Comparison of ENCODE assay signal across 10 cellular contexts in genomic region chr12:25151476-25151875, GRCh38. TPM values are rescaled to one million over a fixed set of nuclear protein-coding genes. Genes with fewer than 3 reads are reported as not detected.
A peak's percentile ranks its signal among the peaks of the same experiment; 100 is the strongest.
DNase-seq lines count a peak whose midpoint lies in the region; ATAC-seq and TF ChIP-seq lines count a peak whose summit lies in the region.
"Had no signal": no experiment of that assay in that cellular context is flagged by ENCODE, and none has a peak within 500 bp of the region (broad histone marks: within the 10 kb centered on the region; RNA-seq: fewer than 3 reads in every experiment).

No MANE protein-coding gene starts in this region.

- H3K9me3 Mint-ChIP-seq in stimulated activated effector memory CD8-positive, alpha-beta T cell treated with anti-CD3 and anti-CD28 coated beads, Interleukin-12 subunit alpha, Interleukin-12 subunit beta, amount 100 ng/mL, for 72 hours = no peaks in the 10 kb centered on the region
- H3K9me3 Mint-ChIP-seq: activated T-helper 2 cell treated with anti-CD3 and anti-CD28 coated beads, Interferon-gamma antibody, Interleukin-2, Interleukin-4, amounts not matched to agents 10 μg/mL and 5 μg/mL and 100 μg/mL, durations not matched to agents 14 hours and 24 hours and 36 hours had no signal

- no peaks in the 10 kb centered on the region for H3K36me3 Mint-ChIP-seq in stimulated activated effector memory CD8-positive, alpha-beta T cell treated with anti-CD3 and anti-CD28 coated beads, Interleukin-12 subunit alpha, Interleukin-12 subunit beta, amount 100 ng/mL, for 72 hours

- H3K4me2 ChIP-seq in hepatocyte = no peak overlapping the region

- no peaks in the 10 kb centered on the region for H3K27me3 ChIP-seq in ascending aorta
- H3K27me3 ChIP-seq in hepatocyte = no peaks in the 10 kb centered on the region
- H3K27me3 ChIP-seq in thoracic aorta (replicated peaks; ENCODE audit: insufficient read depth) = no peaks in the 10 kb centered on the region

- no peaks in the 10 kb centered on the region for H3K9me3 ChIP-seq in ascending aorta
- H3K9me3 ChIP-seq in hepatocyte (ENCODE audit: low read depth) = no peaks in the 10 kb centered on the region
- H3K9me3 ChIP-seq in thoracic aorta = no peaks in the 10 kb centered on the region

- no peaks in the 10 kb centered on the region for H3K4me1 Mint-ChIP-seq in stimulated activated effector memory CD8-positive, alpha-beta T cell treated with anti-CD3 and anti-CD28 coated beads, Interleukin-12 subunit alpha, Interleukin-12 subunit beta, amount 100 ng/mL, for 72 hours

- 35% methylated on average over 5 of the region's 5 CpGs for WGBS in hepatocyte (ENCODE audit: low lambda C conversion rate, missing lambda C conversion rate)

- H3K27ac Mint-ChIP-seq in stimulated activated effector memory CD8-positive, alpha-beta T cell treated with anti-CD3 and anti-CD28 coated beads, Interleukin-12 subunit alpha, Interleukin-12 subunit beta, amount 100 ng/mL, for 72 hours = no peak overlapping the region
- H3K27ac Mint-ChIP-seq: activated T-helper 2 cell treated with anti-CD3 and anti-CD28 coated beads, Interferon-gamma antibody, Interleukin-2, Interleukin-4, amounts not matched to agents 10 μg/mL and 5 μg/mL and 100 μg/mL, durations not matched to agents 14 hours and 24 hours and 36 hours had no signal

- ATAC-seq in thoracic aorta (ENCODE audit: insufficient number of reproducible peaks, low FRiP score, low read depth) (peak; percentile 100), GM21529 (IDR thresholded peaks at IDR 0.05; ENCODE audit: unreplicated experiment) (no peak)
- ATAC-seq in stimulated activated effector memory CD8-positive, alpha-beta T cell treated with anti-CD3 and anti-CD28 coated beads, Interleukin-12 subunit alpha, Interleukin-12 subunit beta, amount 100 ng/mL, for 72 hours = no peak

- peak overlapping the region; percentile 68 to 80 for H3K27ac ChIP-seq in ascending aorta
- H3K27ac ChIP-seq in hepatocyte = peak overlapping the region; percentile 17
- peak overlapping the region; percentile 56 to 73 for H3K27ac ChIP-seq in thoracic aorta

- no peak for TF ChIP-seq CTCF in HFF-Myc (IDR thresholded peaks at IDR 0.05; ENCODE audit: low read depth, low read length, missing control alignments)
- no peak for TF ChIP-seq CTCF in ascending aorta (IDR thresholded peaks at IDR 0.05)
- no peak for TF ChIP-seq CTCF in hepatocyte (IDR thresholded peaks at IDR 0.05; ENCODE audit: poor library complexity)
- no peak for TF ChIP-seq CTCF in thoracic aorta (IDR thresholded peaks at IDR 0.05)

- H3K36me3 ChIP-seq in ascending aorta (no peaks in the 10 kb centered on the region), hepatocyte (replicated peaks; ENCODE audit: insufficient read depth, low read depth) (no peaks in the 10 kb centered on the region), thoracic aorta (no peaks in the 10 kb centered on the region)

- H3K4me3 Mint-ChIP-seq in stimulated activated effector memory CD8-positive, alpha-beta T cell treated with anti-CD3 and anti-CD28 coated beads, Interleukin-12 subunit alpha, Interleukin-12 subunit beta, amount 100 ng/mL, for 72 hours = no peak overlapping the region

- H4K20me1 ChIP-seq in hepatocyte (ENCODE audit: insufficient read depth, poor library complexity, severe bottlenecking) = no peaks in the 10 kb centered on the region

- no peaks in the 10 kb centered on the region for H3K79me2 ChIP-seq in hepatocyte

- H3K4me3 ChIP-seq in HFF-Myc (replicated peaks; ENCODE audit: low read depth, low read length) (no peak overlapping the region), ascending aorta (no peak overlapping the region), hepatocyte (no peak overlapping the region), thoracic aorta (no peak overlapping the region)

- H3K4me1 ChIP-seq in ascending aorta (peaks cover 0 to 2% of the 10 kb centered on the region in 2 donors), hepatocyte (ENCODE audit: insufficient read depth) (peaks cover 5% of the 10 kb centered on the region), thoracic aorta (ENCODE audit: control insufficient read depth in 1 of 2, low read depth in 2 of 2) (peaks cover 5 to 12% of the 10 kb centered on the region in 2 donors)

- H3K9me2 ChIP-seq in hepatocyte (replicated peaks; ENCODE audit: insufficient read depth) = no peaks in the 10 kb centered on the region

- DNase-seq in HFF-Myc (ENCODE audit: extremely low read depth, low read depth) (peak; percentile 89), ascending aorta (ENCODE audit: low spot score in 2 of 2) (peak; percentile 72 to 93), hepatocyte (ENCODE audit: low spot score) (peak; percentile 79), thoracic aorta (ENCODE audit: low spot score) (peak; percentile 85), NCI-H510A treated with DMSO at 0.1 percent for 48 hours (lab: John Stamatoyannopoulos, UW) (no peak), T-helper 9 cell (no peak)
- no peak for DNase-seq in stimulated activated effector memory CD8-positive, alpha-beta T cell treated with anti-CD3 and anti-CD28 coated beads, Interleukin-12 subunit alpha, Interleukin-12 subunit beta, amount 100 ng/mL, for 72 hours (ENCODE audit: low spot score in 2 of 2)
- DNase-seq: NCI-H446 treated with DMSO at 0.1 percent for 48 hours had no signal

- intact Hi-C loops in ascending aorta (cut with DNase I) = loop anchor here (2.0 kb wide), 1 partner anchor 43 kb away; the partner anchor contains the start of genes DNAI7 and ETFRF1

- H2AFZ ChIP-seq in hepatocyte = no peak overlapping the region

RNA-seq across cellular contexts. Expression of gene DNAI7, which starts 43.5 kb away (rescaled TPM):
- not detected for total RNA-seq in ascending aorta
- total RNA-seq in hepatocyte = not detected in 2 replicates
- not detected in 2 replicates for polyA plus RNA-seq in hepatocyte
- not detected for total RNA-seq in thoracic aorta
- total RNA-seq: activated T-helper 2 cell treated with anti-CD3 and anti-CD28 coated beads, Interferon-gamma antibody, Interleukin-2, Interleukin-4, amounts not matched to agents 10 μg/mL and 5 μg/mL and 100 μg/mL, durations not matched to agents 14 hours and 24 hours and 36 hours had no signal

RNA-seq across cellular contexts. Expression of gene ETFRF1, which starts 43.6 kb away (rescaled TPM):
- total RNA-seq in ascending aorta (0.85 TPM), hepatocyte (37.8 and 48.3 TPM in 2 replicates), thoracic aorta (10 to 100 TPM; 21.8 to 39.1 TPM)
- polyA plus RNA-seq in hepatocyte = 27.9 and 35.2 TPM in 2 replicates

Comparison
In these comparisons a context has a peak if more than half of its experiments do, and no peak if none do; other contexts are left out.
1. DNase-seq: peak in HFF-Myc (single experiment), ascending aorta (2 of 2), hepatocyte (single experiment) and thoracic aorta (single experiment); none in NCI-H510A treated with DMSO at 0.1 percent for 48 hours (single experiment), stimulated activated effector memory CD8-positive, alpha-beta T cell treated with anti-CD3 and anti-CD28 coated beads, Interleukin-12 subunit alpha, Interleukin-12 subunit beta, amount 100 ng/mL, for 72 hours (0 of 2) and T-helper 9 cell (single experiment).
2. H3K27ac ChIP-seq: peak in every context shown above with its lines; median percentile 74 in ascending aorta; 64 in thoracic aorta; 17 in hepatocyte.
3. RNA of gene ETFRF1, which starts 43.6 kb away (total RNA-seq): 37.8 to 48.3 TPM in hepatocyte and 21.8 to 39.1 TPM in thoracic aorta; 0.85 TPM in ascending aorta (single experiment); every median in the first group is over 10 times any median in the second.